Comparison of ENCODE assay signal across 8 cellular contexts in genomic region chr19:38315657-38316476, GRCh38. TPM values are rescaled to one million over a fixed set of nuclear protein-coding genes. Genes with fewer than 3 reads are reported as not detected.
A peak's percentile ranks its signal among the peaks of the same experiment; 100 is the strongest.
DNase-seq lines count a peak whose midpoint lies in the region; ATAC-seq lines count a peak whose summit lies in the region.

A gene with protein sequence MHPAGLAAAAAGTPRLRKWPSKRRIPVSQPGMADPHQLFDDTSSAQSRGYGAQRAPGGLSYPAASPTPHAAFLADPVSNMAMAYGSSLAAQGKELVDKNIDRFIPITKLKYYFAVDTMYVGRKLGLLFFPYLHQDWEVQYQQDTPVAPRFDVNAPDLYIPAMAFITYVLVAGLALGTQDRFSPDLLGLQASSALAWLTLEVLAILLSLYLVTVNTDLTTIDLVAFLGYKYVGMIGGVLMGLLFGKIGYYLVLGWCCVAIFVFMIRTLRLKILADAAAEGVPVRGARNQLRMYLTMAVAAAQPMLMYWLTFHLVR (minus strand): TSS chr19:38315947. CDS start chr19:38315917, 30 bp downstream.

- no peaks in the 10 kb centered on the region for H3K27me3 Mint-ChIP-seq in effector memory CD8-positive, alpha-beta T cell

- peak within 1 kb of the TSS; percentile 83 to 95 for H3K18ac ChIP-seq in mesenchymal stem cell (ENCODE audit: low read depth in 1 of 2, low read length in 2 of 2)

- peak within 1 kb of the TSS in 1 of 2 experiments; percentile 97 for H3K4ac ChIP-seq in mesenchymal stem cell (ENCODE audit: low read depth in 1 of 2, low read length in 2 of 2)

- peaks cover 24% of the 10 kb centered on the region for H3K79me1 ChIP-seq in mesenchymal stem cell (replicated peaks; ENCODE audit: low read length, poor library complexity, severe bottlenecking)

- H4K91ac ChIP-seq in mesenchymal stem cell (ENCODE audit: low read length), result peak within 1 kb of the TSS; percentile 92

- H2AK5ac ChIP-seq in mesenchymal stem cell (ENCODE audit: low read length, severe bottlenecking), result peak within 1 kb of the TSS; percentile 72

- H3K9ac ChIP-seq in mesenchymal stem cell (ENCODE audit: low read length), result peak within 1 kb of the TSS; percentile 92

- H2BK12ac ChIP-seq in mesenchymal stem cell (ENCODE audit: low read length in 2 of 2), result peak within 1 kb of the TSS in 1 of 2 experiments; percentile 79

- no peaks in the 10 kb centered on the region for H3K9me3 Mint-ChIP-seq in effector memory CD8-positive, alpha-beta T cell

- H2BK120ac ChIP-seq in mesenchymal stem cell (ENCODE audit: low read depth, low read length), result no peak within 1 kb of the TSS

- H3K4me1 ChIP-seq in mesenchymal stem cell (ENCODE audit: control insufficient read depth, insufficient read depth, low read depth, low read length), result peaks cover 24% of the 10 kb centered on the region

- H2AFZ ChIP-seq in mesenchymal stem cell (ENCODE audit: low read depth, low read length), result peak within 1 kb of the TSS; percentile 36

- H3K27ac ChIP-seq in mesenchymal stem cell (ENCODE audit: low read length, poor library complexity, severe bottlenecking), result peak within 1 kb of the TSS; percentile 29

- in situ Hi-C loops in Caki2 (cut with HindIII; ENCODE audit: low pct_unique_long_range_greater_than_20kb, low sequenced_read_pairs), result loop anchor here (5.0 kb wide), 1 partner anchor 49 kb away; no protein-coding TSS in a partner anchor

- no peak within 1 kb of the TSS for H3K23ac ChIP-seq in mesenchymal stem cell (ENCODE audit: low read length in 2 of 2)

- under 1% methylated on average over 34 of the region's 64 CpGs for WGBS in mesenchymal stem cell

- H2BK15ac ChIP-seq in mesenchymal stem cell (ENCODE audit: low read depth, poor library complexity, severe bottlenecking), result no peak within 1 kb of the TSS

- peaks cover 34 to 37% of the 10 kb centered on the region in 2 donors for H3K4me1 Mint-ChIP-seq in effector memory CD8-positive, alpha-beta T cell (ENCODE audit: low read depth in 2 of 2)

- no peaks in the 10 kb centered on the region for H3K9me3 ChIP-seq in mesenchymal stem cell (ENCODE audit: control insufficient read depth, low read length)

- H3K4me3 ChIP-seq in mesenchymal stem cell (ENCODE audit: insufficient read depth in 1 of 2, low read depth in 1 of 2, low read length in 2 of 2), result peak within 1 kb of the TSS; percentile 77 to 84

- H4K8ac ChIP-seq in mesenchymal stem cell (ENCODE audit: low read length), result peak within 1 kb of the TSS; percentile 98

- H3K36me3 Mint-ChIP-seq in effector memory CD8-positive, alpha-beta T cell (ENCODE audit: insufficient read depth), result peaks cover 11% of the 10 kb centered on the region

- H3K27me3 ChIP-seq in mesenchymal stem cell (ENCODE audit: control insufficient read depth in 1 of 2, insufficient read depth in 1 of 2, low read length in 2 of 2), result peaks cover 0 to 15% of the 10 kb centered on the region in 2 experiments

- DNase-seq in Caki2 (ENCODE audit: low read depth) (peak; percentile 97), HUDEP-2 (lab: John Stamatoyannopoulos, UW; ENCODE audit: unreplicated experiment in 76 of 76) (peak in 75 of 76 experiments; percentile 92 to 100 (median 99)), NOMO-1 treated with dmso at 0.1 percent for 144 hours (lab: John Stamatoyannopoulos, UW; ENCODE audit: unreplicated experiment) (peak; percentile 97), mesenchymal stem cell (peak; percentile 97)
- peak; percentile 75 to 95 (median 90) for DNase-seq in activated CD8-positive, alpha-beta memory T cell treated with anti-CD3 and anti-CD28 coated beads for 48 hours (ENCODE audit: low read depth in 2 of 3, low spot score in 2 of 3)
- peak; percentile 94 to 95 (median 94) for DNase-seq in effector memory CD8-positive, alpha-beta T cell
- DNase-seq in stimulated activated CD8-positive, alpha-beta memory T cell treated with anti-CD3 and anti-CD28 coated beads, Interleukin-12 subunit alpha, Interleukin-12 subunit beta, amount 100 ng/mL, for 24 hours (ENCODE audit: extremely low read depth), result peak; percentile 89

- no peak within 1 kb of the TSS for H2BK5ac ChIP-seq in mesenchymal stem cell (ENCODE audit: low read depth, low read length, poor library complexity, severe bottlenecking)

- H3K36me3 ChIP-seq in mesenchymal stem cell (ENCODE audit: control insufficient read depth in 1 of 2, insufficient read depth in 2 of 2, low read depth in 1 of 2, low read length in 2 of 2), result no peaks in the 10 kb centered on the region

- H3K4me3 Mint-ChIP-seq in effector memory CD8-positive, alpha-beta T cell, result peak within 1 kb of the TSS; percentile 82 to 83

- ATAC-seq in GM21390 (IDR thresholded peaks at IDR 0.05; ENCODE audit: unreplicated experiment), result peak; percentile 77
- peak; percentile 85 for ATAC-seq in effector memory CD8-positive, alpha-beta T cell (replicated peaks)

- peak within 1 kb of the TSS in 1 of 2 experiments; percentile 57 for H3K14ac ChIP-seq in mesenchymal stem cell (ENCODE audit: low read length in 2 of 2)

- H3K4me2 ChIP-seq in mesenchymal stem cell (ENCODE audit: low read length, poor library complexity, severe bottlenecking), result peak within 1 kb of the TSS; percentile 97

- peak within 1 kb of the TSS; percentile 97 to 98 for H3K27ac Mint-ChIP-seq in effector memory CD8-positive, alpha-beta T cell

RNA-seq across cellular contexts. Expression of the gene that starts here (rescaled TPM):
- 180 and 207 TPM in 2 replicates for total RNA-seq in Caki2 (2014; rRNA removed; shearing (Covaris generic); ENCODE audit: low replicate concordance)
- polyA plus RNA-seq in mesenchymal stem cell (2013, experiment 1 of 2), result 61.1 TPM
- 60.5 TPM for polyA plus RNA-seq in mesenchymal stem cell (2013, experiment 2 of 2)

Comparison
In these comparisons a context has a peak if more than half of its experiments do, and no peak if none do; other contexts are left out.
1. Peak in every context shown above with its lines: DNase-seq, ATAC-seq, H3K4me3 ChIP-seq and H3K27ac ChIP-seq.